Comparison of ENCODE assay signal across 1 cellular context in the genomic region with DNA sequence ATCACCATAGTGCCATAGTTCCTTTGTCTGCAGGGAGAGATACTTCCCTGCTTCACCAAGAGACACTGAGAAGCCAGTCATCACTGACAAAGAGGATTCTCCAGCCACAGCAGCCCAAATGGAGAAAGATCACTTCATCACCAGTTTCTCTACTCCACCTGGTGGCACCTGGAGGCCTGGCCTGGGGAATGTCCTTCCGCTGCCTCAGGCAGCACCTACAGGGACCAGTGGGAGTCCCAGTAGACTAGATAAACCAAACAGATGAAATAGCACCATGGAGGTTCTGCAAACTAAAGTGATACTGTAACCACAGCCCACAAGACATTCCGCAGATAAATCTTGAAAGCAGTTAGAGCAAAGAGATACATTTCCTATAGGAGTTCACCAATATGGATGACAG.
TF ChIP-seq lines count a peak whose summit lies in the region.

No MANE protein-coding gene starts in this region.

TF ChIP-seq in WTC11, 78 proteins besides CTCF, POLR2A, EP300 and RAD21 (continued from another document):
- TF ChIP-seq GRHL2 (CRISPR knock-in tag; IDR thresholded peaks at IDR 0.05; ENCODE audit: insufficient replicate concordance, severe bottlenecking) (no peak), SOX15 (CRISPR knock-in tag; IDR thresholded peaks at IDR 0.05) (no peak), CREM (CRISPR knock-in tag; IDR thresholded peaks at IDR 0.05) (no peak), SP1 (CRISPR knock-in tag; conservative IDR thresholded peaks at IDR 0.05) (no peak), E2F1 (CRISPR knock-in tag; IDR thresholded peaks at IDR 0.05) (no peak), NFATC4 (CRISPR knock-in tag; IDR thresholded peaks at IDR 0.05) (no peak), HMGA2 (CRISPR knock-in tag; IDR thresholded peaks at IDR 0.05) (no peak), RELA (CRISPR knock-in tag; IDR thresholded peaks at IDR 0.05; ENCODE audit: borderline replicate concordance) (no peak), ZNF263 (CRISPR knock-in tag; IDR thresholded peaks at IDR 0.05; ENCODE audit: low read depth) (no peak), GTF2I (CRISPR knock-in tag; conservative IDR thresholded peaks at IDR 0.05) (no peak), ERG (CRISPR knock-in tag; IDR thresholded peaks at IDR 0.05) (no peak), ZNF396 (CRISPR knock-in tag; IDR thresholded peaks at IDR 0.05; ENCODE audit: borderline replicate concordance) (no peak), FOXP1 (CRISPR knock-in tag; IDR thresholded peaks at IDR 0.05; ENCODE audit: borderline replicate concordance) (no peak)
- TF ChIP-seq, protein P1, sequence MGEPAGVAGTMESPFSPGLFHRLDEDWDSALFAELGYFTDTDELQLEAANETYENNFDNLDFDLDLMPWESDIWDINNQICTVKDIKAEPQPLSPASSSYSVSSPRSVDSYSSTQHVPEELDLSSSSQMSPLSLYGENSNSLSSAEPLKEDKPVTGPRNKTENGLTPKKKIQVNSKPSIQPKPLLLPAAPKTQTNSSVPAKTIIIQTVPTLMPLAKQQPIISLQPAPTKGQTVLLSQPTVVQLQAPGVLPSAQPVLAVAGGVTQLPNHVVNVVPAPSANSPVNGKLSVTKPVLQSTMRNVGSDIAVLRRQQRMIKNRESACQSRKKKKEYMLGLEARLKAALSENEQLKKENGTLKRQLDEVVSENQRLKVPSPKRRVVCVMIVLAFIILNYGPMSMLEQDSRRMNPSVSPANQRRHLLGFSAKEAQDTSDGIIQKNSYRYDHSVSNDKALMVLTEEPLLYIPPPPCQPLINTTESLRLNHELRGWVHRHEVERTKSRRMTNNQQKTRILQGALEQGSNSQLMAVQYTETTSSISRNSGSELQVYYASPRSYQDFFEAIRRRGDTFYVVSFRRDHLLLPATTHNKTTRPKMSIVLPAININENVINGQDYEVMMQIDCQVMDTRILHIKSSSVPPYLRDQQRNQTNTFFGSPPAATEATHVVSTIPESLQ (CRISPR knock-in tag; IDR thresholded peaks at IDR 0.05) = no peak
- TF ChIP-seq, protein P2, sequence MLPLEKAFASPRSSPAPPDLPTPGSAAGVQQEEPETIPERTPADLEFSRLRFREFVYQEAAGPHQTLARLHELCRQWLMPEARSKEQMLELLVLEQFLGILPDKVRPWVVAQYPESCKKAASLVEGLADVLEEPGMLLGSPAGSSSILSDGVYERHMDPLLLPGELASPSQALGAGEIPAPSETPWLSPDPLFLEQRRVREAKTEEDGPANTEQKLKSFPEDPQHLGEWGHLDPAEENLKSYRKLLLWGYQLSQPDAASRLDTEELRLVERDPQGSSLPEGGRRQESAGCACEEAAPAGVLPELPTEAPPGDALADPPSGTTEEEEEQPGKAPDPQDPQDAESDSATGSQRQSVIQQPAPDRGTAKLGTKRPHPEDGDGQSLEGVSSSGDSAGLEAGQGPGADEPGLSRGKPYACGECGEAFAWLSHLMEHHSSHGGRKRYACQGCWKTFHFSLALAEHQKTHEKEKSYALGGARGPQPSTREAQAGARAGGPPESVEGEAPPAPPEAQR (CRISPR knock-in tag; IDR thresholded peaks at IDR 0.05) = no peak
